ENCODE assay signal across 16 cellular contexts in the genomic region with DNA sequence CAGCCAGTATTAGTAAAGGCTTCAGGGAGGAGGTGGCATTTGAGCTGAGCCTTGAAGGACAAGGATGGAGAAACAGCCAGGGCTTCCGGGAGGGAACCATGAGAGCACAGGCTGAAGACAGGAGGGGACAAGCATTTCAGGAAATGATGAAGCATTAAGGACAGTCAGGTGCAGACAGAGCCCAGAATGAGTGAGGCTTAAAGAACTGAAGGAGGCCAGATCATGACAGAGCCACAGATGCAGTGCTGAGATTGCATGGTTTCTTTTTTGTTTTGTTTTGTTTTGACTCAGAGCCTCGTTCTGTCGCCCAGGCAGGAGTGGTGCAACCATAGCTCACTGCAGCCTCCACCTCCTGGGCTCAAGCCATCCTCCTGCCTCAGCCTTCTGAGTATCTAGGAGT.
A peak's percentile ranks its signal among the peaks of the same experiment; 100 is the strongest.
DNase-seq lines count a peak whose midpoint lies in the region; ATAC-seq and TF ChIP-seq lines count a peak whose summit lies in the region.
"Had no signal": no experiment of that assay in that cellular context is flagged by ENCODE, and none has a peak within 500 bp of the region (broad histone marks: within the 10 kb centered on the region; RNA-seq: fewer than 3 reads in every experiment).

No MANE protein-coding gene starts in this region.

- peak; percentile 42 for DNase-seq in GM23248
- peak; percentile 10 for DNase-seq in fibroblast of villous mesenchyme (ENCODE audit: low read depth)
- DNase-seq in MV-4-11 (lab: John Stamatoyannopoulos, UW): no peak
- no peak for DNase-seq in esophagus muscularis mucosa (ENCODE audit: extremely low spot score)
- no peak for DNase-seq in stimulated activated naive CD8-positive, alpha-beta T cell treated with anti-CD3 and anti-CD28 coated beads, Interleukin-15, Interleukin-2, amounts not matched to agents 100 U/mL and 50 U/mL, for 24 hours
- DNase-seq: activated CD4-positive, alpha-beta T cell treated with anti-CD3 and anti-CD28 coated beads for 1 hour; activated T-cell treated with anti-CD3 and anti-CD28 coated beads, Interleukin-2, amount 50 U/mL, for 48 hours; CD4-positive, CD25-positive, alpha-beta regulatory T cell; endodermal cell; head of caudate nucleus; NCI-H187; SK-N-SH; testis had no signal

- TF ChIP-seq EP300 in esophagus muscularis mucosa (IDR thresholded peaks at IDR 0.05): no peak

- no peaks in the 10 kb centered on the region for H4K20me1 ChIP-seq in GM23248 (ENCODE audit: insufficient read depth)

- in situ Hi-C loops in GM23248 (cut with MboI): loop anchor here (10.0 kb wide), 1 partner anchor 202 kb away; no protein-coding TSS in a partner anchor

- ATAC-seq in GM18873 (IDR thresholded peaks at IDR 0.05; ENCODE audit: low FRiP score, unreplicated experiment) (peak; percentile 69), HG03280 (IDR thresholded peaks at IDR 0.05; ENCODE audit: unreplicated experiment) (peak; percentile 82), HG03469 (IDR thresholded peaks at IDR 0.05; ENCODE audit: unreplicated experiment) (no peak)
- ATAC-seq in stimulated activated naive CD8-positive, alpha-beta T cell treated with anti-CD3 and anti-CD28 coated beads, Interleukin-15, Interleukin-2, amounts not matched to agents 100 U/mL and 50 U/mL, for 24 hours: no peak

- H3K9me3 ChIP-seq in GM23248 (ENCODE audit: low read depth): no peaks in the 10 kb centered on the region
- H3K9me3 ChIP-seq in esophagus muscularis mucosa: no peaks in the 10 kb centered on the region
- H3K9me3 ChIP-seq: SK-N-SH, testis had no signal

- no peak overlapping the region for H3K9ac ChIP-seq in GM23248
- H3K9ac ChIP-seq: SK-N-SH had no signal

- H3K4me3 ChIP-seq in GM23248 (no peak overlapping the region), fibroblast of villous mesenchyme (ENCODE audit: low read depth, low read length) (no peak overlapping the region), esophagus muscularis mucosa (no peak overlapping the region)
- H3K4me3 ChIP-seq: testis had no signal

- no peaks in the 10 kb centered on the region for H3F3A ChIP-seq in GM23248 (ENCODE audit: insufficient read depth)

- no peak overlapping the region for H2AFZ ChIP-seq in GM23248

- intact Hi-C loops in esophagus muscularis mucosa (cut with DNase I): no loop called here

- H3K79me2 ChIP-seq in GM23248 (ENCODE audit: insufficient read depth): no peaks in the 10 kb centered on the region

- TF ChIP-seq CTCF in fibroblast of villous mesenchyme (IDR thresholded peaks at IDR 0.05; ENCODE audit: insufficient read depth, low read depth, low read length): no peak
- no peak for TF ChIP-seq CTCF in esophagus muscularis mucosa (IDR thresholded peaks at IDR 0.05)

- WGBS in GM23248 (ENCODE audit: low coverage in 1 of 2, low lambda C conversion rate in 2 of 2, missing lambda C conversion rate in 2 of 2), 2 experiments: 59% methylated on average over 3 of the region's 3 CpGs
- WGBS in esophagus muscularis mucosa: 80% methylated on average over 3 of the region's 3 CpGs

- H3K4me1 ChIP-seq in GM23248 (ENCODE audit: insufficient read depth) (peaks cover 12% of the 10 kb centered on the region), esophagus muscularis mucosa (no peaks in the 10 kb centered on the region)
- H3K4me1 ChIP-seq: testis had no signal

- no peak overlapping the region for H3K4me2 ChIP-seq in GM23248 (ENCODE audit: unreplicated experiment)
- H3K4me2 ChIP-seq: SK-N-SH had no signal

- TF ChIP-seq POLR2A in esophagus muscularis mucosa (IDR thresholded peaks at IDR 0.05; ENCODE audit: low read depth): no peak

- H3K9me2 ChIP-seq in GM23248 (ENCODE audit: insufficient read depth): no peaks in the 10 kb centered on the region
- H3K9me2 ChIP-seq: SK-N-SH had no signal

- H3K27ac ChIP-seq in GM23248: no peak overlapping the region
- no peak overlapping the region for H3K27ac ChIP-seq in esophagus muscularis mucosa (replicated peaks in 1 of 4)
- H3K27ac ChIP-seq: testis had no signal

- H3K36me3 ChIP-seq in GM23248 (ENCODE audit: low read depth) (no peaks in the 10 kb centered on the region), esophagus muscularis mucosa (no peaks in the 10 kb centered on the region)

- H3K27me3 ChIP-seq in GM23248 (replicated peaks; ENCODE audit: insufficient read depth) (no peaks in the 10 kb centered on the region), esophagus muscularis mucosa (peaks cover 0 to 20% (median 0%) of the 10 kb centered on the region in 4 donors)
- H3K27me3 ChIP-seq: testis had no signal

Comparison
In these comparisons a context has a peak if more than half of its experiments do, and no peak if none do; other contexts are left out.
1. ATAC-seq: peak in GM18873 (single experiment) and HG03280 (single experiment); none in HG03469 (single experiment) and stimulated activated naive CD8-positive, alpha-beta T cell treated with anti-CD3 and anti-CD28 coated beads, Interleukin-15, Interleukin-2, amounts not matched to agents 100 U/mL and 50 U/mL, for 24 hours (single experiment).
2. DNase-seq: peak in GM23248 (single experiment) and fibroblast of villous mesenchyme (single experiment); none in MV-4-11 (single experiment), esophagus muscularis mucosa (single experiment) and stimulated activated naive CD8-positive, alpha-beta T cell treated with anti-CD3 and anti-CD28 coated beads, Interleukin-15, Interleukin-2, amounts not matched to agents 100 U/mL and 50 U/mL, for 24 hours (single experiment).